ENCODE assay signal across 1 cellular context in genomic region chrX:48801281-48802088, GRCh38.
TF ChIP-seq lines count a peak whose summit lies in the region.

HDAC6 (plus strand) TSS chrX:48802067; CDS start chrX:48802693, 626 bp downstream.

TF ChIP-seq in HEK293, 187 proteins besides CTCF, POLR2A, EP300 and RAD21 (continued from another document and continues in another):
- TF ChIP-seq PRDM2 (tag by site-specific recombination; IDR thresholded peaks at IDR 0.05; ENCODE audit: borderline replicate concordance): no peak
- TF ChIP-seq ZNF837 (tag by site-specific recombination; IDR thresholded peaks at IDR 0.05): no peak
- no peak for TF ChIP-seq ZSCAN23 (tag by site-specific recombination; IDR thresholded peaks at IDR 0.05)
- peak; percentile 82 for TF ChIP-seq ZNF501 (tag by site-specific recombination; IDR thresholded peaks at IDR 0.05)
- 0 out of 2 replicates have a peak, but pooled peaks have one; percentile 67 for TF ChIP-seq ZNF449 (tag by site-specific recombination; IDR thresholded peaks at IDR 0.05)
- TF ChIP-seq ZNF423 (tag by site-specific recombination; IDR thresholded peaks at IDR 0.05): no peak
- TF ChIP-seq ZNF48 (tag by site-specific recombination; IDR thresholded peaks at IDR 0.05): no peak
- TF ChIP-seq SP2 (tag by site-specific recombination; IDR thresholded peaks at IDR 0.05): peak; percentile 96
- no peak for TF ChIP-seq ZNF521 (tag by site-specific recombination; IDR thresholded peaks at IDR 0.05)
- TF ChIP-seq ZNF639 (tag by site-specific recombination; IDR thresholded peaks at IDR 0.05): peak; percentile 45; the same call in 1 of the 2 replicates
- TF ChIP-seq ZNF580 (tag by site-specific recombination; IDR thresholded peaks at IDR 0.05): peak; percentile 70
- no peak for TF ChIP-seq ZNF169 (tag by site-specific recombination; IDR thresholded peaks at IDR 0.05)
- no peak for TF ChIP-seq ZNF146 (tag by site-specific recombination; IDR thresholded peaks at IDR 0.05)
- peak; percentile 98 for TF ChIP-seq ZNF629 (tag by site-specific recombination; IDR thresholded peaks at IDR 0.05)
- peak; percentile 69 for TF ChIP-seq PATZ1 (tag by site-specific recombination; IDR thresholded peaks at IDR 0.05)
- TF ChIP-seq ATF2 (tag by site-specific recombination; IDR thresholded peaks at IDR 0.05; ENCODE audit: low read depth): peak; percentile 88
- TF ChIP-seq ZNF529 (tag by site-specific recombination; IDR thresholded peaks at IDR 0.05; ENCODE audit: insufficient replicate concordance): no peak
- TF ChIP-seq ZSCAN18 (tag by site-specific recombination; IDR thresholded peaks at IDR 0.05): no peak
- peak; percentile 92 for TF ChIP-seq ZNF324 (tag by site-specific recombination; IDR thresholded peaks at IDR 0.05)
- peak; percentile 93 for TF ChIP-seq ZNF600 (tag by site-specific recombination; IDR thresholded peaks at IDR 0.05)
- TF ChIP-seq ZBTB11 (tag by site-specific recombination; conservative IDR thresholded peaks at IDR 0.05; ENCODE audit: low read depth): peak; percentile 38; the same call in 1 of the 2 replicates
- peak; percentile 92 for TF ChIP-seq ZBTB26 (tag by site-specific recombination; optimal IDR thresholded peaks at IDR 0.05)
- TF ChIP-seq ZBTB7A (tag by site-specific recombination; IDR thresholded peaks at IDR 0.05; ENCODE audit: low read depth): no peak
- no peak for TF ChIP-seq GLI2 (tag by site-specific recombination; IDR thresholded peaks at IDR 0.05; ENCODE audit: borderline replicate concordance, low read depth)
- peak; percentile 94 for TF ChIP-seq KLF8 (tag by site-specific recombination; IDR thresholded peaks at IDR 0.05)
- peak; percentile 93 for TF ChIP-seq ZNF2 (tag by site-specific recombination; IDR thresholded peaks at IDR 0.05)
- 0 out of 2 replicates have a peak, but pooled peaks have one; percentile 31 for TF ChIP-seq PRDM4 (tag by site-specific recombination; IDR thresholded peaks at IDR 0.05)
- TF ChIP-seq ZNF658 (tag by site-specific recombination; IDR thresholded peaks at IDR 0.05): no peak
- TF ChIP-seq ZNF184 (tag by site-specific recombination; IDR thresholded peaks at IDR 0.05): no peak
- peak; percentile 83; the same call in 1 of the 2 replicates for TF ChIP-seq ZNF391 (tag by site-specific recombination; IDR thresholded peaks at IDR 0.05; ENCODE audit: borderline replicate concordance, low read depth)
- TF ChIP-seq ZEB2 (tag by site-specific recombination; IDR thresholded peaks at IDR 0.05): peak; percentile 79
- peak; percentile 78 for TF ChIP-seq ZBTB20 (tag by site-specific recombination; IDR thresholded peaks at IDR 0.05)
- TF ChIP-seq KLF16 (tag by site-specific recombination; IDR thresholded peaks at IDR 0.05): peak; percentile 91
- no peak for TF ChIP-seq SETDB1 (IDR thresholded peaks at IDR 0.05; ENCODE audit: insufficient read length, low read length)
